Comparison of ENCODE assay signal across 18 cellular contexts in genomic region chr1:39635205-39635870, GRCh38. TPM values are rescaled to one million over a fixed set of nuclear protein-coding genes. Genes with fewer than 3 reads are reported as not detected.
A peak's percentile ranks its signal among the peaks of the same experiment; 100 is the strongest.
DNase-seq lines count a peak whose midpoint lies in the region; ATAC-seq and TF ChIP-seq lines count a peak whose summit lies in the region.
"Had no signal": no experiment of that assay in that cellular context is flagged by ENCODE, and none has a peak within 500 bp of the region (broad histone marks: within the 10 kb centered on the region; RNA-seq: fewer than 3 reads in every experiment).

No MANE protein-coding gene starts in this region.

- H3K27me3 ChIP-seq in heart right ventricle = peaks cover 0 to 50% (median 14%) of the 10 kb centered on the region in 7 donors
- H3K27me3 ChIP-seq in psoas muscle (ENCODE audit: insufficient read depth in 3 of 3, low read length in 2 of 3) = no peaks in the 10 kb centered on the region
- no peaks in the 10 kb centered on the region for H3K27me3 ChIP-seq in vagina

- H3K27ac ChIP-seq in heart right ventricle = peak overlapping the region; percentile 61 to 96 (median 90)
- H3K27ac ChIP-seq in psoas muscle = peak overlapping the region; percentile 53
- peak overlapping the region; percentile 1 for H3K27ac ChIP-seq in vagina
- H3K27ac ChIP-seq: 22Rv1 had no signal

- peaks cover 0 to 27% (median 13%) of the 10 kb centered on the region in 9 donors for H3K36me3 ChIP-seq in heart right ventricle
- peaks cover 0 to 10% of the 10 kb centered on the region in 2 donors for H3K36me3 ChIP-seq in psoas muscle (ENCODE audit: insufficient read depth in 1 of 2, low read depth in 1 of 2)
- no peaks in the 10 kb centered on the region for H3K36me3 ChIP-seq in vagina
- H3K36me3 ChIP-seq in mucosa of descending colon (ENCODE audit: low read depth) = no peaks in the 10 kb centered on the region

- DNase-seq in NCI-H2171 treated with DMSO at 0.1 percent for 48 hours (lab: John Stamatoyannopoulos, UW) (peak; percentile 31), NCI-H2171 (lab: John Stamatoyannopoulos, UW) (no peak), heart right ventricle (peak; percentile 59 to 69), psoas muscle (peak in 1 of 2 donors; percentile 58), vagina (ENCODE audit: extremely low spot score in 2 of 2) (no peak), mucosa of descending colon (no peak), NCI-H510A (lab: John Stamatoyannopoulos, UW) (no peak)
- DNase-seq: activated CD4-positive, CD25-positive, alpha-beta regulatory T cell treated with anti-CD3 and anti-CD28 coated beads, Interleukin-2, amount 50 U/mL, for 72 hours; activated naive CD4-positive, alpha-beta T cell treated with anti-CD3 and anti-CD28 coated beads, Interleukin-2, amount 10 ng/mL, durations not matched to agents 7 days and 5 days; CD4-positive, alpha-beta memory T cell; central memory CD4-positive, alpha-beta T cell; hippocampal formation; mammary epithelial cell; NCI-H2081 treated with DMSO at 0.1 percent for 48 hours; NK-92 treated with Interleukin-12 subunit alpha and Interleukin-12 subunit beta, amount 100 ng/mL, for 24 hours; T-helper 17 cell had no signal

- intact Hi-C loops in heart right ventricle (cut with DNase I) = no loop called here
- intact Hi-C loops in psoas muscle (cut with DNase I) = no loop called here
- intact Hi-C loops in vagina (cut with DNase I) = no loop called here
- intact Hi-C loops in mucosa of descending colon (cut with DNase I, micrococcal nuclease) = no loop called here

- peak overlapping the region in 9 of 10 donors; percentile 62 to 79 (median 68) for H3K4me3 ChIP-seq in heart right ventricle
- peak overlapping the region; percentile 70 for H3K4me3 ChIP-seq in psoas muscle
- no peak overlapping the region for H3K4me3 ChIP-seq in vagina
- no peak overlapping the region for H3K4me3 ChIP-seq in mucosa of descending colon

- H3K9me3 ChIP-seq in heart right ventricle = no peaks in the 10 kb centered on the region
- no peaks in the 10 kb centered on the region for H3K9me3 ChIP-seq in psoas muscle
- H3K9me3 ChIP-seq in vagina = no peaks in the 10 kb centered on the region
- no peaks in the 10 kb centered on the region for H3K9me3 ChIP-seq in mucosa of descending colon

- peaks cover 0 to 53% (median 16%) of the 10 kb centered on the region in 9 donors for H3K4me1 ChIP-seq in heart right ventricle
- peaks cover 5% of the 10 kb centered on the region for H3K4me1 ChIP-seq in psoas muscle
- H3K4me1 ChIP-seq in vagina = peaks cover 21% of the 10 kb centered on the region
- peaks cover 4% of the 10 kb centered on the region for H3K4me1 ChIP-seq in mucosa of descending colon (ENCODE audit: low read depth)

- TF ChIP-seq CTCF in heart right ventricle (IDR thresholded peaks at IDR 0.05) = no peak
- no peak for TF ChIP-seq CTCF in psoas muscle (IDR thresholded peaks at IDR 0.05)
- no peak for TF ChIP-seq CTCF in vagina (IDR thresholded peaks at IDR 0.05)
- no peak for TF ChIP-seq CTCF in mucosa of descending colon (IDR thresholded peaks at IDR 0.05)

- ATAC-seq in heart right ventricle (peak in 6 of 8 donors; percentile 9 to 56 (median 41)), psoas muscle (no peak), HG03342 (IDR thresholded peaks at IDR 0.05; ENCODE audit: unreplicated experiment) (no peak), mucosa of descending colon (no peak)
- ATAC-seq: T-helper 17 cell had no signal

- TF ChIP-seq POLR2A in vagina (IDR thresholded peaks at IDR 0.05) = no peak

- 47 to 51% methylated on average over 12 of the region's 12 CpGs for WGBS in heart right ventricle, 2 donors
- 47 to 68% (median 54%) methylated on average over 12 of the region's 12 CpGs for WGBS in psoas muscle, 3 donors

RNA-seq across cellular contexts. Expression of gene HEYL, which starts 4.1 kb away (rescaled TPM):
- total RNA-seq in heart right ventricle (10 to 100 TPM; 11.5 to 27.5 (median 14.3) TPM), psoas muscle (10 to 100 TPM in 1 of 4 donors, 1 to 10 TPM in 3; 4.1 to 10.0 (median 6.5) TPM), vagina (8.8 TPM), mucosa of descending colon (1 to 10 TPM; 2.3 to 3.5 (median 2.4) TPM)
- polyA plus RNA-seq in heart right ventricle (10 to 100 TPM; 12.8 to 25.1 TPM), psoas muscle (1 to 10 TPM; 2.1 to 5.8 (median 3.2) TPM)
- total RNA-seq: mammary epithelial cell had no signal

RNA-seq across cellular contexts. Expression of gene NT5C1A, which starts 36.6 kb away (rescaled TPM):
- total RNA-seq in heart right ventricle (10 to 100 TPM; 12.1 to 59.2 (median 29.5) TPM), psoas muscle (100 to 1,000 TPM in 1 of 4 donors, 10 to 100 TPM in 3; 35.0 to 112 (median 63.3) TPM), vagina (not detected), mucosa of descending colon (under 1 TPM in 1 of 3 donors, not detected in 2; 0.27 TPM)
- polyA plus RNA-seq in heart right ventricle (under 1 TPM; 0.68 to 0.80 TPM), psoas muscle (1 to 10 TPM; 1.2 to 7.7 (median 2.3) TPM)
- polyA plus RNA-seq: CD4-positive, alpha-beta memory T cell; mammary epithelial cell had no signal

RNA-seq across cellular contexts. Expression of gene HPCAL4, which starts 55.9 kb away (rescaled TPM):
- total RNA-seq in heart right ventricle (1 to 10 TPM in 1 of 10 donors, under 1 TPM in 9; 0.07 to 3.7 (median 0.19) TPM), psoas muscle (1 to 10 TPM; 1.3 to 9.4 (median 3.1) TPM), vagina (0.49 TPM), mucosa of descending colon (under 1 TPM in 2 of 3 donors, not detected in 1; 0.07 to 0.51 TPM)
- polyA plus RNA-seq in heart right ventricle (under 1 TPM; 0.39 to 0.51 TPM), psoas muscle (1 to 10 TPM in 2 of 3 donors, under 1 TPM in 1; 0.29 to 3.2 (median 1.3) TPM)

RNA-seq across cellular contexts. Expression of gene PABPC4, which starts 58.7 kb away (rescaled TPM):
- total RNA-seq in heart right ventricle (100 to 1,000 TPM; 184 to 311 (median 229) TPM), psoas muscle (100 to 1,000 TPM; 370 to 530 (median 476) TPM), vagina (171 TPM), mucosa of descending colon (100 to 1,000 TPM; 124 to 208 (median 146) TPM)
- polyA plus RNA-seq in heart right ventricle (100 to 1,000 TPM; 143 to 188 TPM), psoas muscle (100 to 1,000 TPM; 194 to 302 (median 241) TPM)

Comparison
In these comparisons a context has a peak if more than half of its experiments do, and no peak if none do; other contexts are left out.
1. DNase-seq: peak in NCI-H2171 treated with DMSO at 0.1 percent for 48 hours (single experiment) and heart right ventricle (2 of 2); none in NCI-H2171 (single experiment), vagina (0 of 2), mucosa of descending colon (0 of 3) and NCI-H510A (single experiment).
2. ATAC-seq: peak in heart right ventricle (6 of 8); none in psoas muscle (0 of 4), HG03342 (single experiment) and mucosa of descending colon (single experiment).
3. H3K27ac ChIP-seq: peak in every context shown above with its lines; median percentile 90 in heart right ventricle; 53 in psoas muscle; 1 in vagina.
4. H3K4me3 ChIP-seq: peak in heart right ventricle (9 of 10) and psoas muscle (single experiment); none in vagina (0 of 2) and mucosa of descending colon (single experiment).
5. RNA of gene NT5C1A, which starts 36.6 kb away (total RNA-seq): 35.0 to 112 TPM in psoas muscle and 12.1 to 59.2 TPM in heart right ventricle; not detected in vagina (single experiment) and 0.27 TPM in mucosa of descending colon; every median in the first group is over 10 times any median in the second.